ENCODE assay signal across 8 cellular contexts in genomic region chrX:106726485-106727437, GRCh38. TPM values are rescaled to one million over a fixed set of nuclear protein-coding genes. Genes with fewer than 3 reads are reported as not detected.
DNase-seq lines count a peak whose midpoint lies in the region; ATAC-seq, FAIRE-seq and TF ChIP-seq lines count a peak whose summit lies in the region.

A gene with protein sequence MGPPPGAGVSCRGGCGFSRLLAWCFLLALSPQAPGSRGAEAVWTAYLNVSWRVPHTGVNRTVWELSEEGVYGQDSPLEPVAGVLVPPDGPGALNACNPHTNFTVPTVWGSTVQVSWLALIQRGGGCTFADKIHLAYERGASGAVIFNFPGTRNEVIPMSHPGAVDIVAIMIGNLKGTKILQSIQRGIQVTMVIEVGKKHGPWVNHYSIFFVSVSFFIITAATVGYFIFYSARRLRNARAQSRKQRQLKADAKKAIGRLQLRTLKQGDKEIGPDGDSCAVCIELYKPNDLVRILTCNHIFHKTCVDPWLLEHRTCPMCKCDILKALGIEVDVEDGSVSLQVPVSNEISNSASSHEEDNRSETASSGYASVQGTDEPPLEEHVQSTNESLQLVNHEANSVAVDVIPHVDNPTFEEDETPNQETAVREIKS (plus strand): TSS chrX:106726701. CDS start chrX:106726914, 213 bp downstream.

- peak within 1 kb of the TSS; percentile 54 for H3K4me3 ChIP-seq in choroid plexus epithelial cell (ENCODE audit: low read depth, low read length)
- peak within 1 kb of the TSS; percentile 82 to 88 (median 85) for H3K4me3 ChIP-seq in HepG2 (replicated peaks in 1 of 3; ENCODE audit: insufficient read depth in 1 of 3, low read depth in 2 of 3, low read length in 3 of 3)

- POLR2A ChIA-PET in RWPE1 (lab: Yijun Ruan, JAX; ENCODE audit: low non-redundant PET) = no interaction called here
- POLR2A ChIA-PET in HepG2 (lab: Yijun Ruan, JAX) = interaction anchor here (0.7 to 1.9 kb wide), 10 partner anchors 8 to 718 kb away, joined by 3 to 28 read pairs (median 3); no protein-coding TSS in a partner anchor

- H3K4me2 ChIP-seq in HepG2 (ENCODE audit: low read depth, low read length) = peak within 1 kb of the TSS; percentile 84

- H2AFZ ChIP-seq in HepG2 (ENCODE audit: low read length) = peak within 1 kb of the TSS; percentile 54

- 1% methylated on average over 10 of the region's 79 CpGs for WGBS in HepG2 (ENCODE audit: low lambda C conversion rate)

- TF ChIP-seq EP300 in HepG2 (IDR thresholded peaks at IDR 0.05; ENCODE audit: low read depth in 2 of 2, low read length in 2 of 2) = no peak
- no peak for TF ChIP-seq EP300 in HepG2 (CRISPR knock-in tag; IDR thresholded peaks at IDR 0.05; ENCODE audit: borderline replicate concordance)

- H3K4me1 ChIP-seq in HepG2 (ENCODE audit: insufficient read depth, low read length) = peaks cover 8% of the 10 kb centered on the region

- H3K27me3 Mint-ChIP-seq in stimulated activated naive CD8-positive, alpha-beta T cell treated with anti-CD3 and anti-CD28 coated beads, Interleukin-15, amount 100 ng/mL, for 72 hours = peaks cover 43% of the 10 kb centered on the region

- no peaks in the 10 kb centered on the region for H3K9me3 Mint-ChIP-seq in stimulated activated naive CD8-positive, alpha-beta T cell treated with anti-CD3 and anti-CD28 coated beads, Interleukin-15, amount 100 ng/mL, for 72 hours

- no peaks in the 10 kb centered on the region; a peak in 1 of 5 replicates for H3K27me3 ChIP-seq in HepG2 (ENCODE audit: control insufficient read depth in 1 of 2, insufficient read depth in 2 of 2, low read length in 2 of 2)

- TF ChIP-seq CTCF in RWPE1 (conservative IDR thresholded peaks at IDR 0.05; ENCODE audit: low read depth) = no peak
- TF ChIP-seq CTCF in choroid plexus epithelial cell (conservative IDR thresholded peaks at IDR 0.05; ENCODE audit: low read depth, low read length) = no peak
- no peak for TF ChIP-seq CTCF in HepG2 (CRISPR knock-in tag; IDR thresholded peaks at IDR 0.05)

- peaks cover 4% of the 10 kb centered on the region; the same call in 1 of the 2 replicates for H4K20me1 ChIP-seq in HepG2 (ENCODE audit: insufficient read depth, low read length)

- CTCF ChIA-PET in RWPE1 (lab: Yijun Ruan, JAX) (interaction anchor here (0.7 kb wide), 1 partner anchor 197 kb away, joined by 3 read pairs; no protein-coding TSS in a partner anchor), HepG2 (lab: Yijun Ruan, JAX; ENCODE audit: low intra/inter-chr PET ratio, low total read pairs) (no interaction called here)

- H3K4me1 Mint-ChIP-seq in stimulated activated naive CD8-positive, alpha-beta T cell treated with anti-CD3 and anti-CD28 coated beads, Interleukin-15, amount 100 ng/mL, for 72 hours = no peaks in the 10 kb centered on the region

- no TSS peak for BruUV-seq in HepG2 (replicated peaks; lab: Mats Ljungman, UMichigan)

- peak within 1 kb of the TSS; percentile 85 for H3K9ac ChIP-seq in HepG2 (ENCODE audit: insufficient read depth, low read depth, low read length)

- intact Hi-C loops in HepG2 (cut with micrococcal nuclease; ENCODE audit: unreplicated experiment) = loop anchor here (1.0 kb wide), 1 partner anchor 33 kb away; no protein-coding TSS in a partner anchor

- DNase-seq in activated effector memory CD4-positive, alpha-beta T cell treated with anti-CD3 and anti-CD28 coated beads, Interleukin-2, amount 50 U/mL, for 16 hours = peak; percentile 64
- DNase-seq in activated effector memory CD4-positive, alpha-beta T cell treated with Interleukin-2 at 50 U/mL for 16 hours = no peak
- DNase-seq in RWPE1 (ENCODE audit: low spot score) (peak; percentile 55), choroid plexus epithelial cell (ENCODE audit: low read depth) (peak; percentile 19), HepG2 (ENCODE audit: low spot score) (peak; percentile 66)
- DNase-seq in stimulated activated naive CD8-positive, alpha-beta T cell treated with anti-CD3 and anti-CD28 coated beads, Interleukin-15, amount 100 ng/mL, for 72 hours = peak; percentile 3 to 7

- in situ Hi-C loops in HepG2 (cut with HindIII; ENCODE audit: extremely low pct_ligation_motif_present, low pct_unique_long_range_greater_than_20kb) = no loop called here

- H3K79me2 ChIP-seq in HepG2 (ENCODE audit: insufficient read depth, low read length) = peaks cover 59% of the 10 kb centered on the region

- no peaks in the 10 kb centered on the region for H3K9me3 ChIP-seq in HepG2 (ENCODE audit: low read length)

- peak; percentile 95 for ATAC-seq in HepG2
- peak; percentile 59 for ATAC-seq in stimulated activated naive CD8-positive, alpha-beta T cell treated with anti-CD3 and anti-CD28 coated beads, Interleukin-15, amount 100 ng/mL, for 72 hours
- no peak for ATAC-seq in HG02642 (IDR thresholded peaks at IDR 0.05; ENCODE audit: poor library complexity, unreplicated experiment)
- ATAC-seq in HG02970 (IDR thresholded peaks at IDR 0.05; ENCODE audit: low FRiP score, unreplicated experiment) = no peak

- no peak within 1 kb of the TSS for H3K27ac Mint-ChIP-seq in stimulated activated naive CD8-positive, alpha-beta T cell treated with anti-CD3 and anti-CD28 coated beads, Interleukin-15, amount 100 ng/mL, for 72 hours

- peak; percentile 84 to 93 for TF ChIP-seq POLR2A in HepG2 (IDR thresholded peaks at IDR 0.05; ENCODE audit: insufficient read depth in 1 of 2, low read depth in 2 of 2, low read length in 2 of 2)

- FAIRE-seq in HepG2 (lab: Jason Lieb, UNC) = peak; percentile 64

- TF ChIP-seq RAD21 in HepG2 (CRISPR knock-in tag; IDR thresholded peaks at IDR 0.05) = no peak

- H3K4me3 Mint-ChIP-seq in stimulated activated naive CD8-positive, alpha-beta T cell treated with anti-CD3 and anti-CD28 coated beads, Interleukin-15, amount 100 ng/mL, for 72 hours = peak within 1 kb of the TSS; percentile 76 to 79

- no peaks in the 10 kb centered on the region for H3K36me3 ChIP-seq in HepG2 (replicated peaks in 1 of 2; ENCODE audit: control insufficient read depth in 1 of 2, insufficient read depth in 2 of 2, low read length in 2 of 2)

- H3K27ac ChIP-seq in RWPE1 = no peak within 1 kb of the TSS
- H3K27ac ChIP-seq in HepG2 (ENCODE audit: extremely low read length, insufficient read depth, low read length) = peak within 1 kb of the TSS; percentile 77

TF ChIP-seq in HepG2, 621 proteins besides CTCF, POLR2A, EP300 and RAD21 (continues in another document):
- TF ChIP-seq, protein P1, sequence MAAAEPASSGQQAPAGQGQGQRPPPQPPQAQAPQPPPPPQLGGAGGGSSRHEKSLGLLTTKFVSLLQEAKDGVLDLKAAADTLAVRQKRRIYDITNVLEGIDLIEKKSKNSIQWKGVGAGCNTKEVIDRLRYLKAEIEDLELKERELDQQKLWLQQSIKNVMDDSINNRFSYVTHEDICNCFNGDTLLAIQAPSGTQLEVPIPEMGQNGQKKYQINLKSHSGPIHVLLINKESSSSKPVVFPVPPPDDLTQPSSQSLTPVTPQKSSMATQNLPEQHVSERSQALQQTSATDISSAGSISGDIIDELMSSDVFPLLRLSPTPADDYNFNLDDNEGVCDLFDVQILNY (CRISPR knock-in tag; conservative IDR thresholded peaks at IDR 0.05) = no peak
- no peak for TF ChIP-seq ZNF253 (CRISPR knock-in tag; IDR thresholded peaks at IDR 0.05; ENCODE audit: borderline replicate concordance)
- TF ChIP-seq NFATC3 (CRISPR knock-in tag; IDR thresholded peaks at IDR 0.05) = no peak
- no peak for TF ChIP-seq ZBTB21 (CRISPR knock-in tag; IDR thresholded peaks at IDR 0.05)
- no peak for TF ChIP-seq NFYC (CRISPR knock-in tag; IDR thresholded peaks at IDR 0.05)
- TF ChIP-seq MIER2 (CRISPR knock-in tag; IDR thresholded peaks at IDR 0.05) = no peak
- peak; percentile 46 for TF ChIP-seq MXD1 (CRISPR knock-in tag; IDR thresholded peaks at IDR 0.05)
- no peak for TF ChIP-seq NCOR1 (IDR thresholded peaks at IDR 0.05; ENCODE audit: borderline replicate concordance, low read length)
- TF ChIP-seq ZNF432 (CRISPR knock-in tag; IDR thresholded peaks at IDR 0.05; ENCODE audit: borderline replicate concordance) = no peak

RNA-seq across cellular contexts. Expression of the gene that starts here (rescaled TPM):
- 9.7 and 18.5 TPM in 2 replicates for total RNA-seq in HepG2 (2016; rRNA removed; fragmentation: Illumina TruSeq; extraction: Trizol)
- 1.6 and 1.8 TPM in 2 replicates for total RNA-seq in HepG2 (2016; cell fraction: cytosol; rRNA removed; fragmentation: Illumina TruSeq; extraction: Trizol; ENCODE audit: low read depth)
- total RNA-seq in HepG2 (2016; cell fraction: insoluble cytoplasmic fraction; rRNA removed; fragmentation: Illumina TruSeq; extraction: Trizol) = 10.1 and 19.1 TPM in 2 replicates
- total RNA-seq in HepG2 (2016; cell fraction: membrane; rRNA removed; fragmentation: Illumina TruSeq; extraction: Trizol) = 3.8 and 4.0 TPM in 2 replicates
- 23.5 and 24.5 TPM in 2 replicates for total RNA-seq in HepG2 (2016; cell fraction: nucleus; rRNA removed; fragmentation: Illumina TruSeq; extraction: Trizol)
- polyA plus RNA-seq in HepG2 (2011; rRNA removed) = 42.8 and 43.5 TPM in 2 replicates
- 32.3 and 42.2 TPM in 2 replicates for polyA plus RNA-seq in HepG2 (2011; cell fraction: cytosol; rRNA removed)
- 22.0 and 25.0 TPM in 2 replicates for polyA plus RNA-seq in HepG2 (2011; cell fraction: nucleus; rRNA removed)
- polyA plus RNA-seq in HepG2 (2012) = 52.9 and 69.8 TPM in 2 replicates
- polyA plus RNA-seq in HepG2 (2016; cell fraction: cytosol; fragmentation: Illumina TruSeq; extraction: Trizol; ENCODE audit: low read depth) = 0.83 and 0.86 TPM in 2 replicates
- polyA plus RNA-seq in HepG2 (2016; cell fraction: insoluble cytoplasmic fraction; fragmentation: Illumina TruSeq; extraction: Trizol; ENCODE audit: low read depth) = 11.3 and 11.6 TPM in 2 replicates
- 2.1 and 2.3 TPM in 2 replicates for polyA plus RNA-seq in HepG2 (2016; cell fraction: membrane; fragmentation: Illumina TruSeq; extraction: Trizol; ENCODE audit: low read depth)
- 34.1 and 36.2 TPM in 2 replicates for polyA plus RNA-seq in HepG2 (2016; cell fraction: nucleus; fragmentation: Illumina TruSeq; extraction: Trizol; ENCODE audit: insufficient read depth, low read depth)
- 73.8 TPM in 1 of 2 replicates, not detected in the other for polyA minus RNA-seq in HepG2 (2011; rRNA and poly(A)+ RNA removed; ENCODE audit: low replicate concordance)
- 74.3 and 77.9 TPM in 2 replicates for polyA minus RNA-seq in HepG2 (2011; cell fraction: cytosol; rRNA and poly(A)+ RNA removed)
- 60.5 and 65.3 TPM in 2 replicates for polyA minus RNA-seq in HepG2 (2011; cell fraction: nucleus; rRNA and poly(A)+ RNA removed)

Comparison
In these comparisons a context has a peak if more than half of its experiments do, and no peak if none do; other contexts are left out.
1. ATAC-seq: peak in HepG2 (single experiment) and stimulated activated naive CD8-positive, alpha-beta T cell treated with anti-CD3 and anti-CD28 coated beads, Interleukin-15, amount 100 ng/mL, for 72 hours (single experiment); none in HG02642 (single experiment) and HG02970 (single experiment).